14 cellular contexts compared by ENCODE assay signal in genomic region chr1:55898191-55898590, GRCh38.
DNase-seq lines count a peak whose midpoint lies in the region; ATAC-seq, FAIRE-seq and TF ChIP-seq lines count a peak whose summit lies in the region.
"Had no signal": no experiment of that assay in that cellular context is flagged by ENCODE, and none has a peak within 500 bp of the region (broad histone marks: within the 10 kb centered on the region; RNA-seq: fewer than 3 reads in every experiment).

No MANE protein-coding gene starts in this region.

- H3K27me3 ChIP-seq in bronchial epithelial cell (ENCODE audit: control insufficient read depth, insufficient read depth, low read length), result no peaks in the 10 kb centered on the region
- H3K27me3 ChIP-seq: testis had no signal

- H3K9me3 Mint-ChIP-seq in natural killer cell treated with Interleukin-12 subunit alpha and Interleukin-12 subunit beta and Interleukin-15 and Interleukin-18, amount 100 ng/mL, for 72 hours, result no peaks in the 10 kb centered on the region
- H3K9me3 Mint-ChIP-seq in progenitor cell of endocrine pancreas (ENCODE audit: low read depth), result peaks cover 22% of the 10 kb centered on the region

- no peak overlapping the region for H3K4me3 Mint-ChIP-seq in natural killer cell treated with Interleukin-12 subunit alpha and Interleukin-12 subunit beta and Interleukin-15 and Interleukin-18, amount 100 ng/mL, for 72 hours
- H3K4me3 Mint-ChIP-seq in progenitor cell of endocrine pancreas (ENCODE audit: low read depth), result no peak overlapping the region
- H3K4me3 Mint-ChIP-seq: activated CD4-positive, alpha-beta T cell treated with anti-CD3 and anti-CD28 coated beads for 36 hours had no signal

- no peaks in the 10 kb centered on the region for H3K36me3 ChIP-seq in bronchial epithelial cell (ENCODE audit: control insufficient read depth, insufficient read depth, low read length)

- H3K4me3 ChIP-seq in bronchial epithelial cell (ENCODE audit: low read depth, low read length), result no peak overlapping the region
- H3K4me3 ChIP-seq: PC-9, testis had no signal

- no peak for ATAC-seq in natural killer cell treated with Interleukin-12 subunit alpha and Interleukin-12 subunit beta and Interleukin-15 and Interleukin-18, amount 100 ng/mL, for 72 hours
- no peak for ATAC-seq in GM18867 (IDR thresholded peaks at IDR 0.05; ENCODE audit: unreplicated experiment)
- ATAC-seq in HG03342 (IDR thresholded peaks at IDR 0.05; ENCODE audit: unreplicated experiment), result no peak
- ATAC-seq: activated CD4-positive, alpha-beta T cell treated with anti-CD3 and anti-CD28 coated beads for 36 hours had no signal

- no peaks in the 10 kb centered on the region for H3K4me1 Mint-ChIP-seq in natural killer cell treated with Interleukin-12 subunit alpha and Interleukin-12 subunit beta and Interleukin-15 and Interleukin-18, amount 100 ng/mL, for 72 hours (ENCODE audit: low read depth in 2 of 2)
- no peaks in the 10 kb centered on the region for H3K4me1 Mint-ChIP-seq in progenitor cell of endocrine pancreas (ENCODE audit: low read depth)
- H3K4me1 Mint-ChIP-seq: activated CD4-positive, alpha-beta T cell treated with anti-CD3 and anti-CD28 coated beads for 36 hours had no signal

- peaks cover 8 to 12% of the 10 kb centered on the region in 2 donors for H3K27me3 Mint-ChIP-seq in natural killer cell treated with Interleukin-12 subunit alpha and Interleukin-12 subunit beta and Interleukin-15 and Interleukin-18, amount 100 ng/mL, for 72 hours
- H3K27me3 Mint-ChIP-seq in progenitor cell of endocrine pancreas, result no peaks in the 10 kb centered on the region
- H3K27me3 Mint-ChIP-seq: activated CD4-positive, alpha-beta T cell treated with anti-CD3 and anti-CD28 coated beads for 36 hours had no signal

- TF ChIP-seq CTCF in bronchial epithelial cell (IDR thresholded peaks at IDR 0.05; ENCODE audit: insufficient read depth, low read length, severe bottlenecking), result no peak
- TF ChIP-seq CTCF in progenitor cell of endocrine pancreas (IDR thresholded peaks at IDR 0.05; ENCODE audit: unreplicated experiment), result no peak

- no peaks in the 10 kb centered on the region for H3K36me3 Mint-ChIP-seq in natural killer cell treated with Interleukin-12 subunit alpha and Interleukin-12 subunit beta and Interleukin-15 and Interleukin-18, amount 100 ng/mL, for 72 hours
- peaks cover 4% of the 10 kb centered on the region for H3K36me3 Mint-ChIP-seq in progenitor cell of endocrine pancreas (ENCODE audit: insufficient read depth)

- DNase-seq in AG08396 (ENCODE audit: low spot score) (peak; percentile 53), HT1080 (ENCODE audit: low read depth) (peak; percentile 20), bronchial epithelial cell (ENCODE audit: low read depth) (peak; percentile 50), kidney tubule cell (ENCODE audit: low spot score) (peak; percentile 5), progenitor cell of endocrine pancreas (ENCODE audit: low spot score, unreplicated experiment) (no peak)
- no peak for DNase-seq in natural killer cell treated with Interleukin-12 subunit alpha and Interleukin-12 subunit beta and Interleukin-15 and Interleukin-18, amount 100 ng/mL, for 72 hours (ENCODE audit: low spot score)
- DNase-seq: activated CD4-positive, alpha-beta T cell treated with anti-CD3 and anti-CD28 coated beads for 36 hours; cortex of kidney; NCI-H1694 treated with DMSO at 0.1 percent for 48 hours; NCI-H524; testis had no signal

- FAIRE-seq in bronchial epithelial cell (lab: Jason Lieb, UNC), result no peak

- H3K27ac Mint-ChIP-seq in natural killer cell treated with Interleukin-12 subunit alpha and Interleukin-12 subunit beta and Interleukin-15 and Interleukin-18, amount 100 ng/mL, for 72 hours, result no peak overlapping the region
- no peak overlapping the region for H3K27ac Mint-ChIP-seq in progenitor cell of endocrine pancreas
- H3K27ac Mint-ChIP-seq: activated CD4-positive, alpha-beta T cell treated with anti-CD3 and anti-CD28 coated beads for 36 hours had no signal

Comparison
In these comparisons a context has a peak if more than half of its experiments do, and no peak if none do; other contexts are left out.
1. DNase-seq: peak in AG08396 (single experiment), HT1080 (single experiment), bronchial epithelial cell (single experiment) and kidney tubule cell (single experiment); none in natural killer cell treated with Interleukin-12 subunit alpha and Interleukin-12 subunit beta and Interleukin-15 and Interleukin-18, amount 100 ng/mL, for 72 hours (single experiment) and progenitor cell of endocrine pancreas (single experiment).